In the genomic region with DNA sequence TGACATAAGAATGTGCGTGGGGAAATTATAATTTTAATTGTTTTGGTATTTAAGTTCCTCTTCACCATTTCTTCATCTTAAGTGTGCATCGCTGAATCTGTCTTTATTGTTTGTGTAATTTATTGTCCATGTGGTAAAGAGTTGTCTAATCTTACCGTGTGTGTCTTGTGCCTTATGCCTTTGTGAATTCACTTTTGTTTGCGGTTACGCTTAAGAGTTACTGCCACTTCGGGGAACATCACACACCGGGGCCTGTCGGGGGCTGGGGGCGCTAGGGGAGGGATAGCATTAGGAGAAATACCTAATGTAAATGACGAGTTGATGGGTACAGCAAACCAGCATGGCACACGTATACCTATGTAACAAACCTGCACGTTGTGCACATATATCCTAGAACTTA, we compare ENCODE assay signal across 8 cellular contexts. TPM values are rescaled to one million over a fixed set of nuclear protein-coding genes. Genes with fewer than 3 reads are reported as not detected.
DNase-seq lines count a peak whose midpoint lies in the region; ATAC-seq, FAIRE-seq and TF ChIP-seq lines count a peak whose summit lies in the region.

No MANE protein-coding gene starts in this region.

- peak overlapping the region; percentile 92 for H3K4me3 Mint-ChIP-seq in activated T-cell treated with anti-CD3 and anti-CD28 coated beads, Interleukin-2, amount 50 U/mL, for 4 hours
- peak overlapping the region; percentile 97 for H3K4me3 Mint-ChIP-seq in activated naive CD8-positive, alpha-beta T cell treated with anti-CD3 and anti-CD28 coated beads for 36 hours

- intact Hi-C loops in HepG2 (cut with micrococcal nuclease; ENCODE audit: unreplicated experiment) = no loop called here

- peak overlapping the region; percentile 82 for H3K4me2 ChIP-seq in HepG2 (ENCODE audit: low read depth, low read length)

- POLR2A ChIA-PET in HepG2 (lab: Yijun Ruan, JAX) = no interaction called here

- H3K4me1 ChIP-seq in HepG2 (ENCODE audit: insufficient read depth, low read length) (peaks cover 26% of the 10 kb centered on the region), tibial nerve (peaks cover 0 to 47% (median 12%) of the 10 kb centered on the region in 4 donors)

- in situ Hi-C loops in HepG2 (cut with HindIII; ENCODE audit: extremely low pct_ligation_motif_present, low pct_unique_long_range_greater_than_20kb) = no loop called here

- H3K9me3 Mint-ChIP-seq in activated T-cell treated with anti-CD3 and anti-CD28 coated beads, Interleukin-2, amount 50 U/mL, for 4 hours = no peaks in the 10 kb centered on the region
- no peaks in the 10 kb centered on the region for H3K9me3 Mint-ChIP-seq in activated naive CD8-positive, alpha-beta T cell treated with anti-CD3 and anti-CD28 coated beads for 36 hours

- no peaks in the 10 kb centered on the region for H3K9me3 ChIP-seq in HepG2 (ENCODE audit: low read length)
- no peaks in the 10 kb centered on the region for H3K9me3 ChIP-seq in tibial nerve

- TF ChIP-seq POLR2A in HepG2 (IDR thresholded peaks at IDR 0.05; ENCODE audit: insufficient read depth in 1 of 2, low read depth in 2 of 2, low read length in 2 of 2) = no peak
- no peak for TF ChIP-seq POLR2A in tibial nerve (IDR thresholded peaks at IDR 0.05)

- no peaks in the 10 kb centered on the region; a peak in 2 of 5 replicates for H3K27me3 ChIP-seq in HepG2 (ENCODE audit: control insufficient read depth in 1 of 2, insufficient read depth in 2 of 2, low read length in 2 of 2)
- H3K27me3 ChIP-seq in tibial nerve = no peaks in the 10 kb centered on the region

- peak overlapping the region; percentile 97 for H3K27ac Mint-ChIP-seq in activated naive CD8-positive, alpha-beta T cell treated with anti-CD3 and anti-CD28 coated beads for 36 hours

- H3K36me3 ChIP-seq in HepG2 (replicated peaks in 1 of 2; ENCODE audit: control insufficient read depth in 1 of 2, insufficient read depth in 2 of 2, low read length in 2 of 2) (no peaks in the 10 kb centered on the region), tibial nerve (no peaks in the 10 kb centered on the region)

- peaks cover 50% of the 10 kb centered on the region for H3K79me2 ChIP-seq in HepG2 (ENCODE audit: insufficient read depth, low read length)

- H3K27ac ChIP-seq in HepG2 (ENCODE audit: extremely low read length, insufficient read depth, low read length) (peak overlapping the region; percentile 84), tibial nerve (peak overlapping the region; percentile 82 to 96 (median 94))

- H3K9ac ChIP-seq in HepG2 (ENCODE audit: insufficient read depth, low read depth, low read length) = peak overlapping the region; percentile 86

- no peaks in the 10 kb centered on the region for H3K27me3 Mint-ChIP-seq in activated T-cell treated with anti-CD3 and anti-CD28 coated beads, Interleukin-2, amount 50 U/mL, for 4 hours (ENCODE audit: low read depth)
- no peaks in the 10 kb centered on the region for H3K27me3 Mint-ChIP-seq in activated naive CD8-positive, alpha-beta T cell treated with anti-CD3 and anti-CD28 coated beads for 36 hours

- ATAC-seq in activated T-cell treated with anti-CD3 and anti-CD28 coated beads, Interleukin-2, amount 50 U/mL, for 4 hours = no peak
- no peak for ATAC-seq in HepG2
- ATAC-seq in GM19324 (IDR thresholded peaks at IDR 0.05; ENCODE audit: low FRiP score, unreplicated experiment) = no peak
- ATAC-seq in GM19328 (IDR thresholded peaks at IDR 0.05; ENCODE audit: unreplicated experiment) = no peak

- FAIRE-seq in HepG2 (lab: Jason Lieb, UNC) = no peak

- H3K36me3 Mint-ChIP-seq in activated T-cell treated with anti-CD3 and anti-CD28 coated beads, Interleukin-2, amount 50 U/mL, for 4 hours (ENCODE audit: insufficient read depth) = no peaks in the 10 kb centered on the region
- H3K36me3 Mint-ChIP-seq in activated naive CD8-positive, alpha-beta T cell treated with anti-CD3 and anti-CD28 coated beads for 36 hours = no peaks in the 10 kb centered on the region

- no TSS peak for BruUV-seq in HepG2 (replicated peaks; lab: Mats Ljungman, UMichigan)

- H4K20me1 ChIP-seq in HepG2 (ENCODE audit: insufficient read depth, low read length) = no peaks in the 10 kb centered on the region

- DNase-seq in activated T-cell treated with anti-CD3 and anti-CD28 coated beads, Interleukin-2, amount 50 U/mL, for 4 hours = no peak
- DNase-seq in activated T-cell treated with anti-CD3 and anti-CD28 coated beads, Interleukin-2, amount 50 U/mL, for 1 hour = no peak
- DNase-seq in activated naive CD8-positive, alpha-beta T cell treated with anti-CD3 and anti-CD28 coated beads for 36 hours = peak; percentile 6
- DNase-seq in HepG2 (ENCODE audit: low spot score) = no peak
- no peak for DNase-seq in tibial nerve (ENCODE audit: low spot score in 2 of 2)
- DNase-seq in inferior parietal cortex (ENCODE audit: extremely low spot score) = no peak

- no peak overlapping the region for H2AFZ ChIP-seq in HepG2 (ENCODE audit: low read length)

- under 1% methylated on average over 12 of the region's 12 CpGs for WGBS in HepG2 (ENCODE audit: low lambda C conversion rate)
- WGBS in tibial nerve, 2 donors = 2% methylated on average over 12 of the region's 12 CpGs

- TF ChIP-seq RAD21 in HepG2 (CRISPR knock-in tag; IDR thresholded peaks at IDR 0.05) = no peak

- peaks cover 47% of the 10 kb centered on the region for H3K4me1 Mint-ChIP-seq in activated T-cell treated with anti-CD3 and anti-CD28 coated beads, Interleukin-2, amount 50 U/mL, for 4 hours (ENCODE audit: low read depth)
- H3K4me1 Mint-ChIP-seq in activated naive CD8-positive, alpha-beta T cell treated with anti-CD3 and anti-CD28 coated beads for 36 hours = peaks cover 35% of the 10 kb centered on the region

- TF ChIP-seq EP300 in HepG2 (IDR thresholded peaks at IDR 0.05; ENCODE audit: low read depth in 2 of 2, low read length in 2 of 2) = no peak
- no peak for TF ChIP-seq EP300 in HepG2 (CRISPR knock-in tag; IDR thresholded peaks at IDR 0.05; ENCODE audit: borderline replicate concordance)
- TF ChIP-seq EP300 in tibial nerve (IDR thresholded peaks at IDR 0.05) = no peak

- H3K4me3 ChIP-seq in HepG2 (replicated peaks in 1 of 3; ENCODE audit: insufficient read depth in 1 of 3, low read depth in 2 of 3, low read length in 3 of 3) = peak overlapping the region; percentile 74 to 95 (median 86)
- H3K4me3 ChIP-seq in tibial nerve = peak overlapping the region; percentile 77 to 99 (median 96)

- TF ChIP-seq CTCF in HepG2 (CRISPR knock-in tag; IDR thresholded peaks at IDR 0.05) (no peak), tibial nerve (IDR thresholded peaks at IDR 0.05) (no peak)

- CTCF ChIA-PET in HepG2 (lab: Yijun Ruan, JAX; ENCODE audit: low intra/inter-chr PET ratio, low total read pairs) = no interaction called here

RNA-seq across cellular contexts. Expression of a gene that starts 0.8 kb away (rescaled TPM):
- total RNA-seq in activated T-cell treated with anti-CD3 and anti-CD28 coated beads, Interleukin-2, amount 50 U/mL, for 4 hours = 10 to 100 TPM; 26.2 to 31.3 (median 29.8) TPM
- total RNA-seq in activated naive CD8-positive, alpha-beta T cell treated with anti-CD3 and anti-CD28 coated beads for 36 hours = 10 to 100 TPM; 38.4 to 41.0 TPM
- 29.2 and 67.6 TPM in 2 replicates for total RNA-seq in HepG2 (2016; rRNA removed; fragmentation: Illumina TruSeq; extraction: Trizol)
- 3.7 and 4.5 TPM in 2 replicates for total RNA-seq in HepG2 (2016; cell fraction: cytosol; rRNA removed; fragmentation: Illumina TruSeq; extraction: Trizol; ENCODE audit: low read depth)
- total RNA-seq in HepG2 (2016; cell fraction: insoluble cytoplasmic fraction; rRNA removed; fragmentation: Illumina TruSeq; extraction: Trizol) = 28.4 and 64.0 TPM in 2 replicates
- total RNA-seq in HepG2 (2016; cell fraction: membrane; rRNA removed; fragmentation: Illumina TruSeq; extraction: Trizol) = 11.9 and 14.2 TPM in 2 replicates
- total RNA-seq in HepG2 (2016; cell fraction: nucleus; rRNA removed; fragmentation: Illumina TruSeq; extraction: Trizol) = 27.2 and 39.9 TPM in 2 replicates
- 25.9 and 31.2 TPM in 2 replicates for polyA plus RNA-seq in HepG2 (2011; rRNA removed)
- 11.0 and 18.5 TPM in 2 replicates for polyA plus RNA-seq in HepG2 (2011; cell fraction: cytosol; rRNA removed)
- polyA plus RNA-seq in HepG2 (2011; cell fraction: nucleus; rRNA removed) = 24.5 and 25.2 TPM in 2 replicates
- polyA plus RNA-seq in HepG2 (2012) = 30.0 and 35.6 TPM in 2 replicates
- 2.0 and 2.2 TPM in 2 replicates for polyA plus RNA-seq in HepG2 (2016; cell fraction: cytosol; fragmentation: Illumina TruSeq; extraction: Trizol; ENCODE audit: low read depth)
- 40.6 and 41.7 TPM in 2 replicates for polyA plus RNA-seq in HepG2 (2016; cell fraction: insoluble cytoplasmic fraction; fragmentation: Illumina TruSeq; extraction: Trizol; ENCODE audit: low read depth)
- polyA plus RNA-seq in HepG2 (2016; cell fraction: membrane; fragmentation: Illumina TruSeq; extraction: Trizol; ENCODE audit: low read depth) = 5.0 and 5.6 TPM in 2 replicates
- polyA plus RNA-seq in HepG2 (2016; cell fraction: nucleus; fragmentation: Illumina TruSeq; extraction: Trizol; ENCODE audit: insufficient read depth, low read depth) = 24.5 and 26.5 TPM in 2 replicates
- 15.1 and 21.0 TPM in 2 replicates for polyA minus RNA-seq in HepG2 (2011; rRNA and poly(A)+ RNA removed; ENCODE audit: low replicate concordance)
- polyA minus RNA-seq in HepG2 (2011; cell fraction: cytosol; rRNA and poly(A)+ RNA removed) = 20.9 and 35.2 TPM in 2 replicates
- polyA minus RNA-seq in HepG2 (2011; cell fraction: nucleus; rRNA and poly(A)+ RNA removed) = 67.5 and 78.9 TPM in 2 replicates
- total RNA-seq in tibial nerve = 10 to 100 TPM; 25.2 to 42.6 (median 36.5) TPM

RNA-seq across cellular contexts. Expression of a gene that starts 0.9 kb away (rescaled TPM):
- total RNA-seq in activated T-cell treated with anti-CD3 and anti-CD28 coated beads, Interleukin-2, amount 50 U/mL, for 4 hours = not detected
- total RNA-seq in activated naive CD8-positive, alpha-beta T cell treated with anti-CD3 and anti-CD28 coated beads for 36 hours = under 1 TPM; 0.08 to 0.12 TPM
- total RNA-seq in HepG2 (2016; rRNA removed; fragmentation: Illumina TruSeq; extraction: Trizol) (0.02 TPM in 1 of 2 replicates, not detected in the other), tibial nerve (under 1 TPM; 0.21 to 0.98 (median 0.59) TPM)
- under 0.01 and 0.10 TPM in 2 replicates for total RNA-seq in HepG2 (2016; cell fraction: cytosol; rRNA removed; fragmentation: Illumina TruSeq; extraction: Trizol; ENCODE audit: low read depth)
- total RNA-seq in HepG2 (2016; cell fraction: insoluble cytoplasmic fraction; rRNA removed; fragmentation: Illumina TruSeq; extraction: Trizol) = 0.02 TPM in 1 of 2 replicates, not detected in the other
- 0.03 and 0.07 TPM in 2 replicates for total RNA-seq in HepG2 (2016; cell fraction: membrane; rRNA removed; fragmentation: Illumina TruSeq; extraction: Trizol)
- 0.06 TPM in 2 replicates for total RNA-seq in HepG2 (2016; cell fraction: nucleus; rRNA removed; fragmentation: Illumina TruSeq; extraction: Trizol)
- polyA plus RNA-seq in HepG2 (2011; rRNA removed) = 0.11 and 0.13 TPM in 2 replicates
- 0.01 and 0.04 TPM in 2 replicates for polyA plus RNA-seq in HepG2 (2011; cell fraction: cytosol; rRNA removed)
- polyA plus RNA-seq in HepG2 (2011; cell fraction: nucleus; rRNA removed) = 0.39 and 0.42 TPM in 2 replicates
- 0.13 and 0.23 TPM in 2 replicates for polyA plus RNA-seq in HepG2 (2012)
- polyA plus RNA-seq in HepG2 (2016; cell fraction: cytosol; fragmentation: Illumina TruSeq; extraction: Trizol; ENCODE audit: low read depth) = not detected in 2 replicates
- not detected in 2 replicates for polyA plus RNA-seq in HepG2 (2016; cell fraction: insoluble cytoplasmic fraction; fragmentation: Illumina TruSeq; extraction: Trizol; ENCODE audit: low read depth)
- not detected in 2 replicates for polyA plus RNA-seq in HepG2 (2016; cell fraction: membrane; fragmentation: Illumina TruSeq; extraction: Trizol; ENCODE audit: low read depth)
- polyA plus RNA-seq in HepG2 (2016; cell fraction: nucleus; fragmentation: Illumina TruSeq; extraction: Trizol; ENCODE audit: insufficient read depth, low read depth) = 0.09 TPM in 1 of 2 replicates, not detected in the other
- 0.02 and 0.08 TPM in 2 replicates for polyA minus RNA-seq in HepG2 (2011; rRNA and poly(A)+ RNA removed; ENCODE audit: low replicate concordance)
- polyA minus RNA-seq in HepG2 (2011; cell fraction: cytosol; rRNA and poly(A)+ RNA removed) = not detected in 2 replicates
- 0.39 and 0.87 TPM in 2 replicates for polyA minus RNA-seq in HepG2 (2011; cell fraction: nucleus; rRNA and poly(A)+ RNA removed)

RNA-seq across cellular contexts. Expression of a gene that starts 54.8 kb away (rescaled TPM):
- total RNA-seq in activated T-cell treated with anti-CD3 and anti-CD28 coated beads, Interleukin-2, amount 50 U/mL, for 4 hours = 10 to 100 TPM; 31.8 to 34.7 (median 33.0) TPM
- total RNA-seq in activated naive CD8-positive, alpha-beta T cell treated with anti-CD3 and anti-CD28 coated beads for 36 hours = 10 to 100 TPM; 11.5 to 11.9 TPM
- total RNA-seq in HepG2 (2016; rRNA removed; fragmentation: Illumina TruSeq; extraction: Trizol) (27.0 and 36.4 TPM in 2 replicates), tibial nerve (10 to 100 TPM; 45.8 to 72.9 (median 61.9) TPM)
- 6.2 and 6.3 TPM in 2 replicates for total RNA-seq in HepG2 (2016; cell fraction: cytosol; rRNA removed; fragmentation: Illumina TruSeq; extraction: Trizol; ENCODE audit: low read depth)
- 24.7 and 34.0 TPM in 2 replicates for total RNA-seq in HepG2 (2016; cell fraction: insoluble cytoplasmic fraction; rRNA removed; fragmentation: Illumina TruSeq; extraction: Trizol)
- total RNA-seq in HepG2 (2016; cell fraction: membrane; rRNA removed; fragmentation: Illumina TruSeq; extraction: Trizol) = 11.1 and 12.7 TPM in 2 replicates
- total RNA-seq in HepG2 (2016; cell fraction: nucleus; rRNA removed; fragmentation: Illumina TruSeq; extraction: Trizol) = 42.3 and 46.1 TPM in 2 replicates
- polyA plus RNA-seq in HepG2 (2011; rRNA removed) = 39.8 and 41.6 TPM in 2 replicates
- polyA plus RNA-seq in HepG2 (2011; cell fraction: cytosol; rRNA removed) = 22.2 and 27.9 TPM in 2 replicates
- polyA plus RNA-seq in HepG2 (2011; cell fraction: nucleus; rRNA removed) = 99.2 and 109 TPM in 2 replicates
- polyA plus RNA-seq in HepG2 (2012) = 14.9 and 22.9 TPM in 2 replicates
- 2.9 and 3.2 TPM in 2 replicates for polyA plus RNA-seq in HepG2 (2016; cell fraction: cytosol; fragmentation: Illumina TruSeq; extraction: Trizol; ENCODE audit: low read depth)
- polyA plus RNA-seq in HepG2 (2016; cell fraction: insoluble cytoplasmic fraction; fragmentation: Illumina TruSeq; extraction: Trizol; ENCODE audit: low read depth) = 28.7 and 29.9 TPM in 2 replicates
- polyA plus RNA-seq in HepG2 (2016; cell fraction: membrane; fragmentation: Illumina TruSeq; extraction: Trizol; ENCODE audit: low read depth) = 7.1 and 7.7 TPM in 2 replicates
- 59.7 and 73.8 TPM in 2 replicates for polyA plus RNA-seq in HepG2 (2016; cell fraction: nucleus; fragmentation: Illumina TruSeq; extraction: Trizol; ENCODE audit: insufficient read depth, low read depth)
- 59.3 and 84.8 TPM in 2 replicates for polyA minus RNA-seq in HepG2 (2011; rRNA and poly(A)+ RNA removed; ENCODE audit: low replicate concordance)
- polyA minus RNA-seq in HepG2 (2011; cell fraction: cytosol; rRNA and poly(A)+ RNA removed) = 13.8 and 14.9 TPM in 2 replicates
- polyA minus RNA-seq in HepG2 (2011; cell fraction: nucleus; rRNA and poly(A)+ RNA removed) = 46.4 and 49.4 TPM in 2 replicates

RNA-seq across cellular contexts. Expression of a gene that starts 54.9 kb away (rescaled TPM):
- 1 to 10 TPM in 2 of 3 donors, under 1 TPM in 1; 0.84 to 1.1 (median 1.0) TPM for total RNA-seq in activated T-cell treated with anti-CD3 and anti-CD28 coated beads, Interleukin-2, amount 50 U/mL, for 4 hours
- total RNA-seq in activated naive CD8-positive, alpha-beta T cell treated with anti-CD3 and anti-CD28 coated beads for 36 hours = under 1 TPM; 0.42 to 0.78 TPM
- total RNA-seq in HepG2 (2016; rRNA removed; fragmentation: Illumina TruSeq; extraction: Trizol) = 0.31 and 0.39 TPM in 2 replicates
- total RNA-seq in HepG2 (2016; cell fraction: cytosol; rRNA removed; fragmentation: Illumina TruSeq; extraction: Trizol; ENCODE audit: low read depth) = 0.88 TPM in 1 of 2 replicates, not detected in the other
- total RNA-seq in HepG2 (2016; cell fraction: insoluble cytoplasmic fraction; rRNA removed; fragmentation: Illumina TruSeq; extraction: Trizol) = 0.26 and 0.36 TPM in 2 replicates
- 0.07 and 0.22 TPM in 2 replicates for total RNA-seq in HepG2 (2016; cell fraction: membrane; rRNA removed; fragmentation: Illumina TruSeq; extraction: Trizol)
- total RNA-seq in HepG2 (2016; cell fraction: nucleus; rRNA removed; fragmentation: Illumina TruSeq; extraction: Trizol) = 0.50 and 2.4 TPM in 2 replicates
- 1.5 and 1.6 TPM in 2 replicates for polyA plus RNA-seq in HepG2 (2011; rRNA removed)
- 0.27 and 0.48 TPM in 2 replicates for polyA plus RNA-seq in HepG2 (2011; cell fraction: cytosol; rRNA removed)
- 4.9 and 6.3 TPM in 2 replicates for polyA plus RNA-seq in HepG2 (2011; cell fraction: nucleus; rRNA removed)
- 0.63 and 0.74 TPM in 2 replicates for polyA plus RNA-seq in HepG2 (2012)
- polyA plus RNA-seq in HepG2 (2016; cell fraction: cytosol; fragmentation: Illumina TruSeq; extraction: Trizol; ENCODE audit: low read depth) = 0.08 and 0.12 TPM in 2 replicates
- polyA plus RNA-seq in HepG2 (2016; cell fraction: insoluble cytoplasmic fraction; fragmentation: Illumina TruSeq; extraction: Trizol; ENCODE audit: low read depth) = 0.25 and 0.41 TPM in 2 replicates
- 0.14 and 0.63 TPM in 2 replicates for polyA plus RNA-seq in HepG2 (2016; cell fraction: membrane; fragmentation: Illumina TruSeq; extraction: Trizol; ENCODE audit: low read depth)
- polyA plus RNA-seq in HepG2 (2016; cell fraction: nucleus; fragmentation: Illumina TruSeq; extraction: Trizol; ENCODE audit: insufficient read depth, low read depth) = 2.2 TPM in 2 replicates
- polyA minus RNA-seq in HepG2 (2011; rRNA and poly(A)+ RNA removed; ENCODE audit: low replicate concordance) = 1.4 and 2.3 TPM in 2 replicates
- 0.53 TPM in 1 of 2 replicates, not detected in the other for polyA minus RNA-seq in HepG2 (2011; cell fraction: cytosol; rRNA and poly(A)+ RNA removed)
- 3.1 and 5.3 TPM in 2 replicates for polyA minus RNA-seq in HepG2 (2011; cell fraction: nucleus; rRNA and poly(A)+ RNA removed)
- 10 to 100 TPM; 11.5 to 21.6 (median 12.8) TPM for total RNA-seq in tibial nerve
